Comparison of ENCODE assay signal across 1 cellular context in the genomic region with DNA sequence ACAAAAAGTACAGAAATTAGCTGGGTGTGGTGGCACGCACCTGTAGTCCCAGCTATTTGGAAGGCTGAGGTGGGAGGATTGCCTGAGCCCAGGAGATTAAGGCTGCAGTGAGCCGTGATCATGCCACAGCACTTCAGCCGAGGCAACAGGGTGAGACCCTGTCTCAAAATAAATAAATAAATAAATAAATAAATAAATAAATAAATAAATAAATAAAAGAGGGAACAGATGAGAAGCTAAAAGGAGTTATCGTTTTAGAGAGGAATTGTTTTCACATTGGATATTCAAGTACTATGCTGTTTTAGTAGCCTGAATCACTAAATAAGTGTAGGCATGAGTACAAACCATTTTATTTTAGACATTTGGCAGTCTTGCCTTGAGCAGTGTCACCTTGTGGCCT.
TF ChIP-seq lines count a peak whose summit lies in the region.

No MANE protein-coding gene starts in this region.

TF ChIP-seq in WTC11, 78 proteins besides CTCF, POLR2A, EP300 and RAD21 (continued from another document):
- TF ChIP-seq, protein P1, sequence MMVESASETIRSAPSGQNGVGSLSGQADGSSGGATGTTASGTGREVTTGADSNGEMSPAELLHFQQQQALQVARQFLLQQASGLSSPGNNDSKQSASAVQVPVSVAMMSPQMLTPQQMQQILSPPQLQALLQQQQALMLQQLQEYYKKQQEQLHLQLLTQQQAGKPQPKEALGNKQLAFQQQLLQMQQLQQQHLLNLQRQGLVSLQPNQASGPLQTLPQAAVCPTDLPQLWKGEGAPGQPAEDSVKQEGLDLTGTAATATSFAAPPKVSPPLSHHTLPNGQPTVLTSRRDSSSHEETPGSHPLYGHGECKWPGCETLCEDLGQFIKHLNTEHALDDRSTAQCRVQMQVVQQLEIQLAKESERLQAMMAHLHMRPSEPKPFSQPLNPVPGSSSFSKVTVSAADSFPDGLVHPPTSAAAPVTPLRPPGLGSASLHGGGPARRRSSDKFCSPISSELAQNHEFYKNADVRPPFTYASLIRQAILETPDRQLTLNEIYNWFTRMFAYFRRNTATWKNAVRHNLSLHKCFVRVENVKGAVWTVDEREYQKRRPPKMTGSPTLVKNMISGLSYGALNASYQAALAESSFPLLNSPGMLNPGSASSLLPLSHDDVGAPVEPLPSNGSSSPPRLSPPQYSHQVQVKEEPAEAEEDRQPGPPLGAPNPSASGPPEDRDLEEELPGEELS (CRISPR knock-in tag; IDR thresholded peaks at IDR 0.05), result no peak
- TF ChIP-seq ZNF219 (CRISPR knock-in tag; IDR thresholded peaks at IDR 0.05; ENCODE audit: borderline replicate concordance) (no peak), TP53 (CRISPR knock-in tag; IDR thresholded peaks at IDR 0.05) (no peak), GRHL2 (CRISPR knock-in tag; IDR thresholded peaks at IDR 0.05; ENCODE audit: insufficient replicate concordance, severe bottlenecking) (no peak), ZNF416 (CRISPR knock-in tag; IDR thresholded peaks at IDR 0.05) (no peak), GABPB1 (CRISPR knock-in tag; IDR thresholded peaks at IDR 0.05) (no peak), ZNF396 (CRISPR knock-in tag; IDR thresholded peaks at IDR 0.05; ENCODE audit: borderline replicate concordance) (no peak), GTF2I (CRISPR knock-in tag; conservative IDR thresholded peaks at IDR 0.05) (no peak), NR1H2 (CRISPR knock-in tag; IDR thresholded peaks at IDR 0.05) (no peak)
- TF ChIP-seq, protein P2, sequence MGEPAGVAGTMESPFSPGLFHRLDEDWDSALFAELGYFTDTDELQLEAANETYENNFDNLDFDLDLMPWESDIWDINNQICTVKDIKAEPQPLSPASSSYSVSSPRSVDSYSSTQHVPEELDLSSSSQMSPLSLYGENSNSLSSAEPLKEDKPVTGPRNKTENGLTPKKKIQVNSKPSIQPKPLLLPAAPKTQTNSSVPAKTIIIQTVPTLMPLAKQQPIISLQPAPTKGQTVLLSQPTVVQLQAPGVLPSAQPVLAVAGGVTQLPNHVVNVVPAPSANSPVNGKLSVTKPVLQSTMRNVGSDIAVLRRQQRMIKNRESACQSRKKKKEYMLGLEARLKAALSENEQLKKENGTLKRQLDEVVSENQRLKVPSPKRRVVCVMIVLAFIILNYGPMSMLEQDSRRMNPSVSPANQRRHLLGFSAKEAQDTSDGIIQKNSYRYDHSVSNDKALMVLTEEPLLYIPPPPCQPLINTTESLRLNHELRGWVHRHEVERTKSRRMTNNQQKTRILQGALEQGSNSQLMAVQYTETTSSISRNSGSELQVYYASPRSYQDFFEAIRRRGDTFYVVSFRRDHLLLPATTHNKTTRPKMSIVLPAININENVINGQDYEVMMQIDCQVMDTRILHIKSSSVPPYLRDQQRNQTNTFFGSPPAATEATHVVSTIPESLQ (CRISPR knock-in tag; IDR thresholded peaks at IDR 0.05), result no peak
- TF ChIP-seq, protein P3, sequence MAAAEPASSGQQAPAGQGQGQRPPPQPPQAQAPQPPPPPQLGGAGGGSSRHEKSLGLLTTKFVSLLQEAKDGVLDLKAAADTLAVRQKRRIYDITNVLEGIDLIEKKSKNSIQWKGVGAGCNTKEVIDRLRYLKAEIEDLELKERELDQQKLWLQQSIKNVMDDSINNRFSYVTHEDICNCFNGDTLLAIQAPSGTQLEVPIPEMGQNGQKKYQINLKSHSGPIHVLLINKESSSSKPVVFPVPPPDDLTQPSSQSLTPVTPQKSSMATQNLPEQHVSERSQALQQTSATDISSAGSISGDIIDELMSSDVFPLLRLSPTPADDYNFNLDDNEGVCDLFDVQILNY (CRISPR knock-in tag; IDR thresholded peaks at IDR 0.05), result no peak
TF ChIP-seq in WTC11: peak in this region for 0.
